ENCODE assay signal across 8 cellular contexts in the genomic region with DNA sequence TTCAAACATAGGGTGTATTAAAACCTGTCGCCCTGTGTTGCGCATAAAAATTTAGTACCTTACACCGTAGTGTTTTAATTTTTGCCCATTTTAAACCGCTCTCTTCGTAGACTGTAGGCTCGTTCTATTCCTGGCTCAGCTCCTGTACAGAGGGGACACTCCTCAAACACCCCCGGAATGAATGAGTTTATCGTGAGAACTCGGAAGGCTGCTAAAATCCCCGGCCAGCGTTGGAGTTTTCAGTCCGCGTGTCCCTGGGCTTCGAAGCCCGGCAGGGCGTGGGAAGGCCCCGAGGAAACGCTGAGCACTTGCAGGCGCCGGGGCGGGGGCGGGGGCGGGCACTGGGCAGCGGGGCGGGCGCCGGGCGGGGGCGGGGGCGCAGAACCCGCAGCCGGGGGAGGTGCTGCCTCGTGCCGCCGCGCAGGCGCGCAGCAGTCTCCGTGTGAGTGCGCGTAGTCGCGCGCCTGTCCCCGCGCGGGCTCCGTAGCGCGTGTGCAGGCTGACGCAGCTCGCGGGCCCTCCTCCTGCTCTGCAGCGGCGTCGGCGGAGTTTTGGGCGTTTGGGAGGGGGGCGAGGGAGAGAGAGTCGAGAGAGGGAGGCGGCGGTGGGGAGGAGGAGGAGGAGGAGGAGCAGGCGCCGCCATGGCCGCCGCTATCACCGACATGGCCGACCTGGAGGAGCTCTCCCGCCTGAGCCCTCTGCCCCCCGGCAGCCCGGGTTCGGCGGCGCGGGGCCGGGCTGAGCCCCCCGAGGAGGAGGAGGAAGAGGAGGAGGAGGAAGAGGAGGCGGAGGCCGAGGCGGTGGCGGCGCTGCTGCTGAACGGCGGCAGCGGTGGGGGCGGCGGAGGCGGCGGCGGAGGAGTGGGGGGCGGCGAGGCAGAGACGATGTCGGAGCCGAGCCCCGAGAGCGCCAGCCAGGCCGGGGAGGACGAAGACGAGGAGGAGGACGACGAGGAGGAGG. TPM values are rescaled to one million over a fixed set of nuclear protein-coding genes. Genes with fewer than 3 reads are reported as not detected.
DNase-seq lines count a peak whose midpoint lies in the region; ATAC-seq and TF ChIP-seq lines count a peak whose summit lies in the region.

A gene with protein sequence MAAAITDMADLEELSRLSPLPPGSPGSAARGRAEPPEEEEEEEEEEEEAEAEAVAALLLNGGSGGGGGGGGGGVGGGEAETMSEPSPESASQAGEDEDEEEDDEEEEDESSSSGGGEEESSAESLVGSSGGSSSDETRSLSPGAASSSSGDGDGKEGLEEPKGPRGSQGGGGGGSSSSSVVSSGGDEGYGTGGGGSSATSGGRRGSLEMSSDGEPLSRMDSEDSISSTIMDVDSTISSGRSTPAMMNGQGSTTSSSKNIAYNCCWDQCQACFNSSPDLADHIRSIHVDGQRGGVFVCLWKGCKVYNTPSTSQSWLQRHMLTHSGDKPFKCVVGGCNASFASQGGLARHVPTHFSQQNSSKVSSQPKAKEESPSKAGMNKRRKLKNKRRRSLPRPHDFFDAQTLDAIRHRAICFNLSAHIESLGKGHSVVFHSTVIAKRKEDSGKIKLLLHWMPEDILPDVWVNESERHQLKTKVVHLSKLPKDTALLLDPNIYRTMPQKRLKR (plus strand): TSS at position 434 of the 960 bp plus-strand sequence. CDS start 208 bp downstream, at position 642.

- H3K9me3 ChIP-seq in T-helper 17 cell (ENCODE audit: control insufficient read depth, low read length, poor library complexity, severe bottlenecking) (no peaks in the 10 kb centered on the region), psoas muscle (no peaks in the 10 kb centered on the region)

- H3K4me1 Mint-ChIP-seq in T-helper 17 cell, result peaks cover 24% of the 10 kb centered on the region

- peak; percentile 92 for DNase-seq in GM13976 (ENCODE audit: low spot score)
- DNase-seq in NCI-H1417 treated with DMSO at 0.1 percent for 48 hours (lab: John Stamatoyannopoulos, UW), result peak; percentile 92
- peak; percentile 91 to 93 (median 92) for DNase-seq in T-helper 17 cell
- peak; percentile 49 to 95 (median 89) for DNase-seq in amygdala (lab: John Stamatoyannopoulos, UW)
- DNase-seq in left ventricle myocardium superior, result peak; percentile 96
- DNase-seq in psoas muscle, result peak; percentile 94 to 97

- H3K36me3 ChIP-seq in psoas muscle (ENCODE audit: insufficient read depth in 1 of 2, low read depth in 1 of 2), result peaks cover 0 to 7% of the 10 kb centered on the region in 2 donors
- H3K36me3 ChIP-seq in urinary bladder (ENCODE audit: insufficient read depth), result no peaks in the 10 kb centered on the region

- TF ChIP-seq CTCF in GM13976 (IDR thresholded peaks at IDR 0.05; ENCODE audit: borderline replicate concordance, control extremely low read depth, extremely low read depth, insufficient read depth, missing control alignments), result no peak
- no peak for TF ChIP-seq CTCF in psoas muscle (IDR thresholded peaks at IDR 0.05)

- ATAC-seq in HG02798 (IDR thresholded peaks at IDR 0.05; ENCODE audit: poor library complexity, unreplicated experiment) (peak; percentile 91), T-helper 17 cell (peak; percentile 92), left ventricle myocardium superior (peak; percentile 97), psoas muscle (peak; percentile 97 to 99 (median 98))

- peak within 1 kb of the TSS; percentile 97 for H3K27ac Mint-ChIP-seq in T-helper 17 cell

- H3K27ac ChIP-seq in psoas muscle (peak within 1 kb of the TSS; percentile 87), urinary bladder (ENCODE audit: low read depth) (peak within 1 kb of the TSS; percentile 95)

- H3K27me3 Mint-ChIP-seq in T-helper 17 cell, result no peaks in the 10 kb centered on the region

- no peaks in the 10 kb centered on the region for H3K27me3 ChIP-seq in psoas muscle (ENCODE audit: insufficient read depth in 3 of 3, low read length in 2 of 3)

- H3K4me1 ChIP-seq in psoas muscle, result peaks cover 23% of the 10 kb centered on the region
- peaks cover 2% of the 10 kb centered on the region for H3K4me1 ChIP-seq in urinary bladder (ENCODE audit: insufficient read depth)

- WGBS in psoas muscle, 3 donors, result 5 to 9% (median 7%) methylated on average over 56 to 102 of the region's 102 CpGs
- 5% methylated on average over 101 of the region's 102 CpGs for WGBS in urinary bladder

- no peaks in the 10 kb centered on the region for H3K36me3 Mint-ChIP-seq in T-helper 17 cell (ENCODE audit: low read depth)

- peak within 1 kb of the TSS; percentile 92 for H3K4me3 ChIP-seq in psoas muscle
- peak within 1 kb of the TSS; percentile 99 for H3K4me3 ChIP-seq in urinary bladder (ENCODE audit: low read depth, low read length)

- in situ Hi-C loops in GM13976 (cut with MboI; ENCODE audit: low sequenced_read_pairs, unreplicated experiment), result no loop called here

- H3K4me3 Mint-ChIP-seq in T-helper 17 cell, result peak within 1 kb of the TSS; percentile 99

- intact Hi-C loops in left ventricle myocardium superior (cut with micrococcal nuclease) (loop anchor here (5.0 kb wide), 1 partner anchor 217 kb away; no protein-coding TSS in a partner anchor), psoas muscle (cut with DNase I) (no loop called here)

RNA-seq across cellular contexts. Expression of the gene that starts here (rescaled TPM):
- total RNA-seq in T-helper 17 cell (10 to 100 TPM; 50.0 to 52.7 TPM), left ventricle myocardium superior (28.5 TPM), psoas muscle (10 to 100 TPM; 21.6 to 24.6 (median 23.8) TPM), urinary bladder (77.0 TPM)
- polyA plus RNA-seq in psoas muscle (10 to 100 TPM in 1 of 3 donors, 1 to 10 TPM in 2; 5.3 to 14.1 (median 6.7) TPM), urinary bladder (24.4 TPM)

Comparison
In these comparisons a context has a peak if more than half of its experiments do, and no peak if none do; other contexts are left out.
1. Peak in every context shown above with its lines: DNase-seq, ATAC-seq, H3K4me3 ChIP-seq and H3K27ac ChIP-seq.